Comparison of ENCODE assay signal across 6 cellular contexts in the genomic region with DNA sequence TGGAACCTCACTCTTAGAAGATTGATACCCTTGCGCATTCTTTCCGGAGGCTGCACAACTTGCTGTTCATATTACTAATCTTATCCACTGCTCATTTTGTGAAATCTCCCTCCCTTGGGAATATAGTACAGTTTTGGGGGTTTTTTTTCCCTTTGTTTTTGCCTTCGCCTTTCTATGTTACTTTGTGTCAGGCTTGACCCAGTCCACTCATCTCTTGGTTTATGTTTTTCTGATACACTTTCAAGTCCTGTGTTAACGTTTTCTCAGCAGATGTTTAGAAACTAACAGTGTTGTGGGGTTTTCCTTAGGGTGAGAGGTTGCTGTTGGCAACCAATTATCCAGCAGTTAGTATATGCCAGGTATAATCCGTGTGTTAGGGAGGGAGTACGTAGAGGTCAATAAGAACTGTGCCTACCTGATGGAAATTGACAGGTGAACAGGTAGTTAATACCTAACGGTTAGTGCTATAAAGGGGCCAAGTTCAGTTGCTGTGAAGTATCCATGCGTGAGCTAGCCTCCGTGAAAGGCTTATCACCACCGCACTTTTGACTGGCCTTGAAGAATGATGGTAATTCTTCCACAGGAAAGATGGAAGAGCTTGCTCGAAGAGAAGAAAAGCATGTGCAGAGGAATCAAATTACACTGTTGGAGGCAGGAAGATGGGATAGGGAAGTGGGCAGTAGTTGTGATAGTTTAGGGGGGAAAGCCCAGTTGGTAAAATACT. TPM values are rescaled to one million over a fixed set of nuclear protein-coding genes. Genes with fewer than 3 reads are reported as not detected.
DNase-seq lines count a peak whose midpoint lies in the region; ATAC-seq and TF ChIP-seq lines count a peak whose summit lies in the region.

No MANE protein-coding gene starts in this region.

- peaks cover 28% of the 10 kb centered on the region for H3K4me1 ChIP-seq in A673 (ENCODE audit: insufficient read depth, low read length, poor library complexity, severe bottlenecking)

- POLR2A ChIA-PET in A673 (lab: Charles Lee; ENCODE audit: low non-redundant PET): no interaction called here
- POLR2A ChIA-PET in GM10248 (lab: Yijun Ruan, JAX): no interaction called here

- peak overlapping the region; percentile 91 for H3K27ac Mint-ChIP-seq in osteocyte (ENCODE audit: unreplicated experiment)

- peak overlapping the region; percentile 94 for H3K4me3 Mint-ChIP-seq in osteocyte (ENCODE audit: unreplicated experiment)

- H3K36me3 ChIP-seq in A673 (ENCODE audit: insufficient read depth, low read length, poor library complexity, severe bottlenecking): peaks cover 3% of the 10 kb centered on the region

- BruUV-seq in A673 (replicated peaks; lab: Mats Ljungman, UMichigan): TSS peak; percentile 70

- no peak for ATAC-seq in HG02885 (IDR thresholded peaks at IDR 0.05; ENCODE audit: poor library complexity, unreplicated experiment)

- H3K36me3 Mint-ChIP-seq in osteocyte (ENCODE audit: unreplicated experiment): no peaks in the 10 kb centered on the region

- peak overlapping the region; percentile 91 for H3K4me3 ChIP-seq in A673 (ENCODE audit: low read depth, low read length, poor library complexity, severe bottlenecking)

- CTCF ChIA-PET in A673 (lab: Charles Lee) (no interaction called here), GM10248 (lab: Yijun Ruan, JAX) (interaction anchor here (1.0 kb wide), 2 partner anchors 19 to 38 kb away, joined by 3 read pairs; no protein-coding TSS in a partner anchor)

- H3K27me3 Mint-ChIP-seq in osteocyte (ENCODE audit: unreplicated experiment): no peaks in the 10 kb centered on the region

- TF ChIP-seq CTCF in A673 (conservative IDR thresholded peaks at IDR 0.05; ENCODE audit: low read depth, low read length) (no peak), osteocyte (IDR thresholded peaks at IDR 0.05) (no peak), GM10248 (IDR thresholded peaks at IDR 0.05; ENCODE audit: control extremely low read depth, extremely low read depth, low read depth, missing control alignments) (no peak)

- H3K9me3 ChIP-seq in A673 (ENCODE audit: low read depth, low read length, poor library complexity, severe bottlenecking): no peaks in the 10 kb centered on the region

- H3K27me3 ChIP-seq in A673 (replicated peaks; ENCODE audit: insufficient read depth, low read depth, low read length, poor library complexity): no peaks in the 10 kb centered on the region

- peak; percentile 37 for DNase-seq in A673 (ENCODE audit: low spot score)
- DNase-seq in KG1 (lab: John Stamatoyannopoulos, UW): peak; percentile 23
- peak; percentile 24 for DNase-seq in central memory CD4-positive, alpha-beta T cell
- no peak for DNase-seq in osteocyte (ENCODE audit: extremely low spot score, unreplicated experiment)
- no peak for DNase-seq in GM10248 (ENCODE audit: extremely low spot score)

- peaks cover 31% of the 10 kb centered on the region for H3K4me1 Mint-ChIP-seq in osteocyte (ENCODE audit: unreplicated experiment)

- peak overlapping the region; percentile 100 for H3K27ac ChIP-seq in A673 (ENCODE audit: low read depth, low read length, poor library complexity, severe bottlenecking)

- H3K9me3 Mint-ChIP-seq in osteocyte (ENCODE audit: unreplicated experiment): no peaks in the 10 kb centered on the region

- intact Hi-C loops in A673 (cut with micrococcal nuclease; ENCODE audit: unreplicated experiment): loop anchor here (5.0 kb wide), 1 partner anchor 243 kb away; no protein-coding TSS in a partner anchor

RNA-seq across cellular contexts. Expression of gene NFYA, which starts 1.4 kb away (rescaled TPM):
- 38.8 and 45.4 TPM in 2 replicates for total RNA-seq in A673 (2021)
- 26.0 and 26.9 TPM in 2 replicates for total RNA-seq in osteocyte

RNA-seq across cellular contexts. Expression of gene OARD1, which starts 2.0 kb away (rescaled TPM):
- total RNA-seq in A673 (2021) (27.3 and 30.4 TPM in 2 replicates), osteocyte (14.7 and 17.2 TPM in 2 replicates)

RNA-seq across cellular contexts. Expression of gene APOBEC2, which starts 21.1 kb away (rescaled TPM):
- total RNA-seq in A673 (2021) (not detected in 2 replicates), osteocyte (not detected in 2 replicates)

RNA-seq across cellular contexts. Expression of gene TSPO2, which starts 31.9 kb away (rescaled TPM):
- not detected in 2 replicates for total RNA-seq in A673 (2021)
- not detected in 2 replicates for total RNA-seq in osteocyte

RNA-seq across cellular contexts. Expression of gene UNC5CL, which starts 35.1 kb away (rescaled TPM):
- total RNA-seq in A673 (2021) (0.41 and 1.2 TPM in 2 replicates), osteocyte (0.51 and 0.76 TPM in 2 replicates)

Comparison
In these comparisons a context has a peak if more than half of its experiments do, and no peak if none do; other contexts are left out.
1. DNase-seq: peak in A673 (single experiment), KG1 (single experiment) and central memory CD4-positive, alpha-beta T cell (single experiment); none in osteocyte (single experiment) and GM10248 (single experiment).